27 cellular contexts compared by ENCODE assay signal in the genomic region with DNA sequence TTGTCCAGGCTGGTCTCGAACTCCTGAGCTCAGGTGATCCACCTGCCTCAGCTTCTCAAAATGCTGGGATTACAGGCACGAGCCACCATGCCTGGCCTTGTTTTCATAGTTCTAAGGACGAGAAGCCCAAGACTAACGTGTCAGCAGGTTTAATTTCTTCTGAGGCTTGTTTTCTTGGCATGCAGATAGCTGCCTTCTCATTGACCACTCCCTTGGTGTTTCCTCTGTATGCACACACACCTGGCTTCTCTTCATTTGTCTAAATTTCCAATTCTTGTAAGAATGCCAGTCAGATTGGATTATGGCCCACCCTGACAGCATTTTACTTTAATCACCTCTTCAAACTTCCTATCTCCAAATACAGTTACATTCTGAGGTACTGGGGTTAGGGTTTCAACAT.
"Had no signal": no experiment of that assay in that cellular context is flagged by ENCODE, and none has a peak within 500 bp of the region (broad histone marks: within the 10 kb centered on the region; RNA-seq: fewer than 3 reads in every experiment).

No MANE protein-coding gene starts in this region.

- H3K27ac Mint-ChIP-seq: endodermal cell, mesothelial cell of epicardium, naive B cell, nephron, neural progenitor cell, progenitor cell of endocrine pancreas had no signal

- H3K9ac ChIP-seq: neural progenitor cell, parathyroid adenoma had no signal

- DNase-seq: cortex of kidney; effector CD4-positive, alpha-beta T cell; endodermal cell; erythroblast; gastrocnemius medialis; head of caudate nucleus; kidney; mesenchymal stem cell; mucosa of descending colon; naive B cell; right lobe of liver; small intestine; stimulated activated CD4-positive, alpha-beta T cell treated with anti-CD3 and anti-CD28 coated beads, Interleukin-12 subunit alpha, Interleukin-12 subunit beta, amount 100 ng/mL, for 4 hours; stimulated activated CD4-positive, alpha-beta T cell treated with anti-CD3 and anti-CD28 coated beads, Interleukin-1b, Interleukin-23, amount 100 ng/mL, for 48 hours; stimulated activated CD4-positive, alpha-beta T cell treated with anti-CD3 and anti-CD28 coated beads, Interleukin-4, amount 100 ng/mL, for 1 hour; stimulated activated CD8-positive, alpha-beta memory T cell treated with anti-CD3 and anti-CD28 coated beads, Interleukin-4, amount 100 ng/mL, for 48 hours; stimulated activated naive CD4-positive, alpha-beta T cell; stomach; thyroid gland had no signal

- H3K4me1 ChIP-seq: parathyroid adenoma had no signal

- H3K27ac ChIP-seq: gastrocnemius medialis, neural progenitor cell, parathyroid adenoma, right lobe of liver, stomach, thyroid gland, vagina had no signal

- H3K27me3 Mint-ChIP-seq: progenitor cell of endocrine pancreas had no signal

- H3K9me3 ChIP-seq: gastrocnemius medialis, mucosa of descending colon, right lobe of liver, stomach, thyroid gland, vagina had no signal

- H3K36me3 Mint-ChIP-seq: mesothelial cell of epicardium, naive B cell, neural progenitor cell had no signal

- H3K4me3 ChIP-seq: gastrocnemius medialis, lung, mucosa of descending colon, neural progenitor cell, right lobe of liver, stomach, thyroid gland, vagina had no signal

- H3K79me2 ChIP-seq: parathyroid adenoma had no signal

- H3K27me3 ChIP-seq: gastrocnemius medialis, neural progenitor cell, right lobe of liver, stomach, thyroid gland, vagina had no signal

- H2AFZ ChIP-seq: neural progenitor cell, parathyroid adenoma had no signal

- H3K9me3 Mint-ChIP-seq: endodermal cell, nephron, neural progenitor cell had no signal

- H3K36me3 ChIP-seq: gastrocnemius medialis, neural progenitor cell, right lobe of liver, stomach, thyroid gland, vagina had no signal

- H3K4me3 Mint-ChIP-seq: endodermal cell, mesothelial cell of epicardium, naive B cell, nephron, neural progenitor cell had no signal

- H3K4me2 ChIP-seq: neural progenitor cell had no signal

- ATAC-seq: gastrocnemius medialis, left lobe of liver, mucosa of descending colon, right lobe of liver had no signal
